Comparison of ENCODE assay signal across 21 cellular contexts in the genomic region with DNA sequence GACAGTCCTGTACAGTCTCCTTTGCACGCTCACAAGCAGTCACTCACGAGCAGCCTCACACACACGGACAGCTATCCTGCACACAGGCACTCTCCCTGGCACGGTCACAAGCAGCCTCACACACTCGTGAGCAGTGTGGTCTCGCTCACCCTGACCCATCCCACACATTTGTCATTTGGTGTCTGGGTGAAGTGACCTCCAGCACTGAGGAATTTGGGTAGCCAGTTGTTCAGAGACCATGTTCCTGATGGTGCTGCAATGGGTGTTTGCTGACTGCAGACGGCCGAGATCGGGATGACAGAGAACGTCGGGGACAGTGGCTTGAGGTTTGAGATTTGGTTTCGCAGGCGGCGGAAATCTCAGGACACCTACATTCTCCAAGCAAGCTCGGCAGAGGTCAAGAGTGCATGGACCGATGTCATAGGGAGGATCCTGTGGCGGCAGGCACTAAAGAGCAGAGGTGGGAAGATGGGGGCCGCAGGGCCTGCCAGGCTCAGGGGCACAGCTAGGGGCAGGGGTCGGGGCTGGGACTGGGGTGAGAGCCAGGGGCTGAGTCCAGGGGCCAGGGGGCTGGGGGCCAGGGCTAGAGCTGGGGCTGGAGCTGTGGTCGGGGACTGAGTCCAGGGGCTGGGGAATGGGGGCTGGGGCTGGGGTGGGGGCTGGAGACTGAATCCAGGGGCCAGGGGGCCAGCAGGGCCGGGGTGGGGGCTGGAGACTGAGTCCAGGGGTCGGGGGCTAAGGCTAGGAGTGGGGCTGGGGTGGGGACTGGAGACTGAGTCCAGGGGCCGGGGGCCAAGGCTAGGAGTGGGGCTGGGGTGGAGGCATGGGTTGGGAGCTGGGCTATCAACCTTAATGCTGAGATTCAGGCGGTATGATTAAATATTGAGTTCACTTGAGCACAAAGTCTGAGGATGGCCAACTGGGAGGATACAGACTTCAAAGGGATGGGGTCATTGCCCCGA. TPM values are rescaled to one million over a fixed set of nuclear protein-coding genes. Genes with fewer than 3 reads are reported as not detected.
"Had no signal": no experiment of that assay in that cellular context is flagged by ENCODE, and none has a peak within 500 bp of the region (broad histone marks: within the 10 kb centered on the region; RNA-seq: fewer than 3 reads in every experiment).

No MANE protein-coding gene starts in this region.

- DNase-seq: activated CD4-positive, alpha-beta T cell treated with anti-CD3 and anti-CD28 coated beads for 1 hour; activated CD4-positive, alpha-beta T cell treated with anti-CD3 and anti-CD28 coated beads, Interleukin-2, amount 50 U/mL, for 48 hours; activated CD8-positive, alpha-beta memory T cell treated with anti-CD3 and anti-CD28 coated beads, Interleukin-2, amount 10 ng/mL, durations not matched to agents 7 days and 5 days; activated T-cell treated with anti-CD3 and anti-CD28 coated beads, Interleukin-2, amount 50 U/mL, for 1 hour; amniotic stem cell; body of pancreas; cortex of kidney; effector CD8-positive, alpha-beta T cell; esophagus squamous epithelium; mesendoderm had no signal

- H3K36me3 ChIP-seq: esophagus squamous epithelium had no signal

- H3K9me3 ChIP-seq: body of pancreas, esophagus squamous epithelium, tibial artery had no signal

- H3K4me1 Mint-ChIP-seq: activated CD8-positive, alpha-beta memory T cell treated with anti-CD3 and anti-CD28 coated beads, Interleukin-2, amount 10 ng/mL, durations not matched to agents 7 days and 5 days; central memory CD8-positive, alpha-beta T cell; stimulated activated effector memory CD8-positive, alpha-beta T cell treated with anti-CD3 and anti-CD28 coated beads, Interleukin-12 subunit alpha, Interleukin-12 subunit beta, amount 100 ng/mL, for 72 hours had no signal

- ATAC-seq: activated naive CD4-positive, alpha-beta T cell treated with anti-CD3 and anti-CD28 coated beads, Interleukin-2, amount 50 U/mL, for 72 hours; body of pancreas; natural killer cell treated with Interleukin-12 subunit alpha and Interleukin-12 subunit beta and Interleukin-15 and Interleukin-18, amount 100 ng/mL, for 72 hours; stimulated activated effector memory CD8-positive, alpha-beta T cell treated with anti-CD3 and anti-CD28 coated beads, Interleukin-12 subunit alpha, Interleukin-12 subunit beta, amount 100 ng/mL, for 72 hours had no signal

- H3K4me1 ChIP-seq: body of pancreas had no signal

- H3K9me3 Mint-ChIP-seq: activated naive CD4-positive, alpha-beta T cell treated with anti-CD3 and anti-CD28 coated beads, Interleukin-2, amount 50 U/mL, for 72 hours; activated T-helper 2 cell treated with anti-CD3 and anti-CD28 coated beads, Interferon-gamma antibody, Interleukin-2, Interleukin-4, amounts not matched to agents 10 μg/mL and 5 μg/mL and 100 μg/mL, durations not matched to agents 14 hours and 24 hours and 36 hours; central memory CD8-positive, alpha-beta T cell; natural killer cell treated with Interleukin-12 subunit alpha and Interleukin-12 subunit beta and Interleukin-15 and Interleukin-18, amount 100 ng/mL, for 72 hours; stimulated activated effector memory CD8-positive, alpha-beta T cell treated with anti-CD3 and anti-CD28 coated beads, Interleukin-12 subunit alpha, Interleukin-12 subunit beta, amount 100 ng/mL, for 72 hours had no signal

- FAIRE-seq: endothelial cell of umbilical vein had no signal

- H3K36me3 Mint-ChIP-seq: activated CD8-positive, alpha-beta memory T cell treated with anti-CD3 and anti-CD28 coated beads, Interleukin-2, amount 10 ng/mL, durations not matched to agents 7 days and 5 days; activated naive CD4-positive, alpha-beta T cell treated with anti-CD3 and anti-CD28 coated beads, Interleukin-2, amount 50 U/mL, for 72 hours; natural killer cell treated with Interleukin-12 subunit alpha and Interleukin-12 subunit beta and Interleukin-15 and Interleukin-18, amount 100 ng/mL, for 72 hours; stimulated activated effector memory CD8-positive, alpha-beta T cell treated with anti-CD3 and anti-CD28 coated beads, Interleukin-12 subunit alpha, Interleukin-12 subunit beta, amount 100 ng/mL, for 72 hours had no signal

- H3K4me3 Mint-ChIP-seq: activated CD8-positive, alpha-beta memory T cell treated with anti-CD3 and anti-CD28 coated beads, Interleukin-2, amount 10 ng/mL, durations not matched to agents 7 days and 5 days; central memory CD8-positive, alpha-beta T cell; natural killer cell treated with Interleukin-12 subunit alpha and Interleukin-12 subunit beta and Interleukin-15 and Interleukin-18, amount 100 ng/mL, for 72 hours; stimulated activated effector memory CD8-positive, alpha-beta T cell treated with anti-CD3 and anti-CD28 coated beads, Interleukin-12 subunit alpha, Interleukin-12 subunit beta, amount 100 ng/mL, for 72 hours had no signal

- H3K27me3 ChIP-seq: body of pancreas had no signal

- H3K27ac Mint-ChIP-seq: activated CD8-positive, alpha-beta memory T cell treated with anti-CD3 and anti-CD28 coated beads, Interleukin-2, amount 10 ng/mL, durations not matched to agents 7 days and 5 days; activated naive CD4-positive, alpha-beta T cell treated with anti-CD3 and anti-CD28 coated beads, Interleukin-2, amount 50 U/mL, for 72 hours; activated T-helper 2 cell treated with anti-CD3 and anti-CD28 coated beads, Interferon-gamma antibody, Interleukin-2, Interleukin-4, amounts not matched to agents 10 μg/mL and 5 μg/mL and 100 μg/mL, durations not matched to agents 14 hours and 24 hours and 36 hours; natural killer cell treated with Interleukin-12 subunit alpha and Interleukin-12 subunit beta and Interleukin-15 and Interleukin-18, amount 100 ng/mL, for 72 hours; stimulated activated effector memory CD8-positive, alpha-beta T cell treated with anti-CD3 and anti-CD28 coated beads, Interleukin-12 subunit alpha, Interleukin-12 subunit beta, amount 100 ng/mL, for 72 hours had no signal

- H3K4me3 ChIP-seq: body of pancreas, esophagus squamous epithelium, tibial artery had no signal

RNA-seq across cellular contexts. Expression of gene LRRC14B, which starts 17.4 kb away (rescaled TPM):
- total RNA-seq: activated CD8-positive, alpha-beta memory T cell treated with anti-CD3 and anti-CD28 coated beads, Interleukin-2, amount 10 ng/mL, durations not matched to agents 7 days and 5 days; activated T-helper 2 cell treated with anti-CD3 and anti-CD28 coated beads, Interferon-gamma antibody, Interleukin-2, Interleukin-4, amounts not matched to agents 10 μg/mL and 5 μg/mL and 100 μg/mL, durations not matched to agents 14 hours and 24 hours and 36 hours; body of pancreas; endothelial cell of umbilical vein; esophagus squamous epithelium; fibroblast of villous mesenchyme; kidney epithelial cell; lower leg skin; natural killer cell treated with Interleukin-12 subunit alpha and Interleukin-12 subunit beta and Interleukin-15 and Interleukin-18, amount 100 ng/mL, for 72 hours; osteocyte had no signal
- polyA plus RNA-seq: endothelial cell of umbilical vein had no signal
